Comparison of ENCODE assay signal across 8 cellular contexts in the genomic region with DNA sequence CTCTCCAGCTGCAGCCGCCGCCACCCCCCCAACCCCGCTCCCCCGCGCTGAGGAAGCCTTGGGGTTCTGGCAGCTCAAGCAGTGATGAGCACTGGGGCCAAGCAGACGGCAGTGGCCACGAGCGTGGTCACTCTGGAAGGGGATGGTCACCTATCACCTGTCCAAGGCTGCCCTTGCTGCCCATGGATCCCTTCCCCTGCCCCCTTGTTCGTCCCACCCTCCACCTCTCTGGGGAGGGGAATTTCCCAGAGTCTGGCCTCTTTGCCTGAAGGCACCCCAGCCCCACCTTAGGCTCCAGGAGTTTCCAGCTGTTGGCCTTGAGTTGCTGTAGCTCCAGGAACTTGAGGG. TPM values are rescaled to one million over a fixed set of nuclear protein-coding genes. Genes with fewer than 3 reads are reported as not detected.
A peak's percentile ranks its signal among the peaks of the same experiment; 100 is the strongest.
DNase-seq lines count a peak whose midpoint lies in the region; ATAC-seq and TF ChIP-seq lines count a peak whose summit lies in the region.

No MANE protein-coding gene starts in this region.

- H3K4me3 ChIP-seq in kidney epithelial cell (ENCODE audit: low read depth, low read length) = peak overlapping the region; percentile 47
- H3K4me3 ChIP-seq in thoracic aorta = peak overlapping the region; percentile 80

- H3K27ac ChIP-seq in thoracic aorta = peak overlapping the region in 1 of 2 donors; percentile 62

- no peak for DNase-seq in activated CD4-positive, alpha-beta T cell treated with anti-CD3 and anti-CD28 coated beads, Interleukin-2, amount 10 ng/mL, durations not matched to agents 7 days and 5 days
- DNase-seq in activated CD4-positive, alpha-beta T cell treated with anti-CD3 and anti-CD28 coated beads, Interleukin-2, amount 50 U/mL, for 48 hours = no peak
- DNase-seq in activated T-cell treated with anti-CD3 and anti-CD28 coated beads, Interleukin-2, amount 50 U/mL, for 4 hours = no peak
- DNase-seq in kidney epithelial cell (ENCODE audit: low read depth) (no peak), thoracic aorta (ENCODE audit: low spot score) (no peak), NCI-H2107 treated with DMSO at 0.1 percent for 48 hours (lab: John Stamatoyannopoulos, UW; ENCODE audit: unreplicated experiment) (no peak), HEK293T (ENCODE audit: extremely low spot score) (no peak)

- H3K9me3 Mint-ChIP-seq in activated CD4-positive, alpha-beta T cell treated with anti-CD3 and anti-CD28 coated beads, Interleukin-2, amount 10 ng/mL, durations not matched to agents 7 days and 5 days = no peaks in the 10 kb centered on the region
- H3K9me3 Mint-ChIP-seq in activated T-cell treated with anti-CD3 and anti-CD28 coated beads, Interleukin-2, amount 50 U/mL, for 4 hours = no peaks in the 10 kb centered on the region

- peaks cover 2% of the 10 kb centered on the region for H3K36me3 Mint-ChIP-seq in activated CD4-positive, alpha-beta T cell treated with anti-CD3 and anti-CD28 coated beads, Interleukin-2, amount 10 ng/mL, durations not matched to agents 7 days and 5 days (ENCODE audit: low read depth)
- H3K36me3 Mint-ChIP-seq in activated T-cell treated with anti-CD3 and anti-CD28 coated beads, Interleukin-2, amount 50 U/mL, for 4 hours (ENCODE audit: insufficient read depth) = no peaks in the 10 kb centered on the region

- peaks cover 41% of the 10 kb centered on the region for H3K4me1 Mint-ChIP-seq in activated CD4-positive, alpha-beta T cell treated with anti-CD3 and anti-CD28 coated beads, Interleukin-2, amount 10 ng/mL, durations not matched to agents 7 days and 5 days
- H3K4me1 Mint-ChIP-seq in activated T-cell treated with anti-CD3 and anti-CD28 coated beads, Interleukin-2, amount 50 U/mL, for 4 hours (ENCODE audit: low read depth) = peaks cover 47% of the 10 kb centered on the region

- peak overlapping the region; percentile 38 for H3K27ac Mint-ChIP-seq in activated CD4-positive, alpha-beta T cell treated with anti-CD3 and anti-CD28 coated beads, Interleukin-2, amount 10 ng/mL, durations not matched to agents 7 days and 5 days

- TF ChIP-seq CTCF in kidney epithelial cell (IDR thresholded peaks at IDR 0.05; ENCODE audit: insufficient read depth, low read length, poor library complexity, severe bottlenecking) (no peak), thoracic aorta (IDR thresholded peaks at IDR 0.05) (no peak)

- H3K36me3 ChIP-seq in kidney epithelial cell (ENCODE audit: control insufficient read depth, insufficient read depth, low read length) = no peaks in the 10 kb centered on the region
- no peaks in the 10 kb centered on the region for H3K36me3 ChIP-seq in thoracic aorta

- peak in 1 of 2 donors; percentile 35 for ATAC-seq in activated T-cell treated with anti-CD3 and anti-CD28 coated beads, Interleukin-2, amount 50 U/mL, for 4 hours
- ATAC-seq in thoracic aorta (ENCODE audit: insufficient number of reproducible peaks, low FRiP score, low read depth) (no peak), GM18517 (IDR thresholded peaks at IDR 0.05; ENCODE audit: unreplicated experiment) (no peak)

- H3K4me3 Mint-ChIP-seq in activated CD4-positive, alpha-beta T cell treated with anti-CD3 and anti-CD28 coated beads, Interleukin-2, amount 10 ng/mL, durations not matched to agents 7 days and 5 days = peak overlapping the region; percentile 20
- peak overlapping the region; percentile 82 for H3K4me3 Mint-ChIP-seq in activated T-cell treated with anti-CD3 and anti-CD28 coated beads, Interleukin-2, amount 50 U/mL, for 4 hours

- no peaks in the 10 kb centered on the region for H3K9me3 ChIP-seq in thoracic aorta

- CTCF ChIA-PET in activated CD4-positive, alpha-beta T cell treated with anti-CD3 and anti-CD28 coated beads, Interleukin-2, amount 10 ng/mL, durations not matched to agents 7 days and 5 days (lab: Charles Lee) = interaction anchor here (1.0 to 6.7 kb wide), 11 partner anchors 9 to 119 kb away, joined by 3 to 47 read pairs (median 4); a partner anchor contains a TSS
- CTCF ChIA-PET in HEK293T (lab: Yijun Ruan, JAX) = interaction anchor here (0.6 to 1.8 kb wide), 8 partner anchors 9 to 1768 kb away, joined by 3 to 5 read pairs (median 3); no protein-coding TSS in a partner anchor

- POLR2A ChIA-PET in activated CD4-positive, alpha-beta T cell treated with anti-CD3 and anti-CD28 coated beads, Interleukin-2, amount 10 ng/mL, durations not matched to agents 7 days and 5 days (lab: Charles Lee) = no interaction called here
- POLR2A ChIA-PET in HEK293T (lab: Yijun Ruan, JAX) = interaction anchor here (0.7 to 1.4 kb wide), 4 partner anchors 10 to 165 kb away, joined by 3 to 6 read pairs (median 3); a partner anchor contains a TSS

- H3K27me3 ChIP-seq in kidney epithelial cell (ENCODE audit: control insufficient read depth, insufficient read depth, low read length) (peaks cover 13% of the 10 kb centered on the region), thoracic aorta (replicated peaks; ENCODE audit: insufficient read depth) (no peaks in the 10 kb centered on the region)

- H3K4me1 ChIP-seq in thoracic aorta (ENCODE audit: control insufficient read depth in 1 of 2, low read depth in 2 of 2) = peaks cover 6 to 9% of the 10 kb centered on the region in 2 donors

- H3K27me3 Mint-ChIP-seq in activated CD4-positive, alpha-beta T cell treated with anti-CD3 and anti-CD28 coated beads, Interleukin-2, amount 10 ng/mL, durations not matched to agents 7 days and 5 days = peaks cover 10% of the 10 kb centered on the region
- peaks cover 8% of the 10 kb centered on the region for H3K27me3 Mint-ChIP-seq in activated T-cell treated with anti-CD3 and anti-CD28 coated beads, Interleukin-2, amount 50 U/mL, for 4 hours (ENCODE audit: low read depth)

TF ChIP-seq in HEK293T, 16 proteins besides CTCF, POLR2A, EP300 and RAD21:
- TF ChIP-seq LEF1 (IDR thresholded peaks at IDR 0.05; ENCODE audit: borderline replicate concordance) (no peak), NFRKB (IDR thresholded peaks at IDR 0.05) (no peak), FOXK2 (IDR thresholded peaks at IDR 0.05) (no peak), ARNT (IDR thresholded peaks at IDR 0.05) (no peak), CTBP1 (IDR thresholded peaks at IDR 0.05; ENCODE audit: borderline replicate concordance) (no peak), FOXA1 (IDR thresholded peaks at IDR 0.05) (no peak), TARDBP (IDR thresholded peaks at IDR 0.05) (no peak), ZNF384 (IDR thresholded peaks at IDR 0.05) (no peak), HDGF (IDR thresholded peaks at IDR 0.05; ENCODE audit: borderline replicate concordance) (no peak), L3MBTL2 (conservative IDR thresholded peaks at IDR 0.05) (no peak), SUZ12 (IDR thresholded peaks at IDR 0.05) (no peak), FOXM1 (IDR thresholded peaks at IDR 0.05; ENCODE audit: borderline replicate concordance) (no peak), ELF4 (IDR thresholded peaks at IDR 0.05) (no peak)
- TF ChIP-seq, protein P1, sequence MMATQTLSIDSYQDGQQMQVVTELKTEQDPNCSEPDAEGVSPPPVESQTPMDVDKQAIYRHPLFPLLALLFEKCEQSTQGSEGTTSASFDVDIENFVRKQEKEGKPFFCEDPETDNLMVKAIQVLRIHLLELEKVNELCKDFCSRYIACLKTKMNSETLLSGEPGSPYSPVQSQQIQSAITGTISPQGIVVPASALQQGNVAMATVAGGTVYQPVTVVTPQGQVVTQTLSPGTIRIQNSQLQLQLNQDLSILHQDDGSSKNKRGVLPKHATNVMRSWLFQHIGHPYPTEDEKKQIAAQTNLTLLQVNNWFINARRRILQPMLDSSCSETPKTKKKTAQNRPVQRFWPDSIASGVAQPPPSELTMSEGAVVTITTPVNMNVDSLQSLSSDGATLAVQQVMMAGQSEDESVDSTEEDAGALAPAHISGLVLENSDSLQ (IDR thresholded peaks at IDR 0.05) = no peak

RNA-seq across cellular contexts. Expression of a gene that starts 7.2 kb away (rescaled TPM):
- 10 to 100 TPM; 44.4 to 54.8 TPM for total RNA-seq in activated CD4-positive, alpha-beta T cell treated with anti-CD3 and anti-CD28 coated beads, Interleukin-2, amount 10 ng/mL, durations not matched to agents 7 days and 5 days
- total RNA-seq in activated T-cell treated with anti-CD3 and anti-CD28 coated beads, Interleukin-2, amount 50 U/mL, for 4 hours = 10 to 100 TPM; 73.8 to 75.7 (median 73.8) TPM
- total RNA-seq in kidney epithelial cell (37.1 and 45.2 TPM in 2 replicates), thoracic aorta (10 to 100 TPM; 30.1 to 33.5 TPM)
